In the genomic region with DNA sequence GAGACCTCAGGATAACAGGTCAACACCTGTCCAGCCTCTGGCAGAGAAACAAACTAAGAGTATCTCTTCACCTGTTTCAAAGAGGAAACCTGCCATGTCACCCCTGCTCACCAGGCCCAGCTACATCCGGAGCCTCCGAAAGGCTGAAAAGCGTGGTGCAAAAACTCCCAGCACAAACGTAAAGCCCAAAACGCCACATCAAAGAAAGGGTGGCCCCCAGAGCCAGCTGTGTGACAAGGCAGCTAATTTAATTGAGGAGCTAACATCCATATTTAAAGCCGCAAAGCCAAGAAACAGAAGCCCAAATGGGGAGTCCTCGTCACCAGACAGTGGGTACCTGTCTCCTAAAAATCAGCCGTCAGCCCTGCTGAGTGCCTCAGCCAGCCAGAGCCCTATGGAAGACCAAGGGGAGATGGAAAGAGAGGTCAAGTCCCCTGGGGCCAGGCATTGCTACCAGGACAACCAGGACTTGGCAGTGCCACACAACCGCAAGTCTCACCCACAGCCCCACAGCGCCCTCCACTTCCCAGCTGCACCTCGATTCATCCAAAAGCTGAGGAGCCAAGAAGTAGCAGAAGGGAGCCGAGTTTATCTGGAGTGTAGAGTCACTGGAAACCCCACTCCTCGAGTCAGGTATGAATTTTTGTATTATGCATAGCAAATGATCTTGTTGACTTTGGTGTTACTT, we compare ENCODE assay signal across 9 cellular contexts. TPM values are rescaled to one million over a fixed set of nuclear protein-coding genes. Genes with fewer than 3 reads are reported as not detected.
A peak's percentile ranks its signal among the peaks of the same experiment; 100 is the strongest.
DNase-seq lines count a peak whose midpoint lies in the region; ATAC-seq and TF ChIP-seq lines count a peak whose summit lies in the region.
"Had no signal": no experiment of that assay in that cellular context is flagged by ENCODE, and none has a peak within 500 bp of the region (broad histone marks: within the 10 kb centered on the region; RNA-seq: fewer than 3 reads in every experiment).

No MANE protein-coding gene starts in this region.

- no peak for TF ChIP-seq POLR2A in esophagus muscularis mucosa (IDR thresholded peaks at IDR 0.05; ENCODE audit: low read depth)

- no peak for ATAC-seq in GM18907 (IDR thresholded peaks at IDR 0.05; ENCODE audit: unreplicated experiment)

- TF ChIP-seq CTCF in esophagus muscularis mucosa (IDR thresholded peaks at IDR 0.05): no peak

- 95% methylated on average over 13 of the region's 13 CpGs for WGBS in esophagus muscularis mucosa

- intact Hi-C loops in CD4-positive, alpha-beta memory T cell (cut with micrococcal nuclease): loop anchor here (1.0 to 10.0 kb wide), 3 partner anchors 31 to 973 kb away; no protein-coding TSS in a partner anchor
- intact Hi-C loops in esophagus muscularis mucosa (cut with DNase I): loop anchor here (10.0 kb wide), 2 partner anchors 433 to 493 kb away; no protein-coding TSS in a partner anchor

- TF ChIP-seq EP300 in esophagus muscularis mucosa (IDR thresholded peaks at IDR 0.05): no peak

- POLR2A ChIA-PET in CD4-positive, alpha-beta memory T cell (lab: Charles Lee; ENCODE audit: partially characterized antibody): interaction anchor here (0.7 to 1.6 kb wide), 2 partner anchors 31 to 46 kb away, joined by 3 to 14 read pairs; a partner anchor contains a TSS

- H3K4me3 ChIP-seq in CD4-positive, alpha-beta memory T cell (ENCODE audit: low read length in 2 of 2): no peak overlapping the region
- no peak overlapping the region for H3K4me3 ChIP-seq in esophagus muscularis mucosa

- no peaks in the 10 kb centered on the region for H3K36me3 Mint-ChIP-seq in CD4-positive, alpha-beta memory T cell
- H3K36me3 Mint-ChIP-seq in activated naive CD4-positive, alpha-beta T cell treated with anti-CD3 and anti-CD28 coated beads, Interleukin-2, amount 50 U/mL, for 24 hours: no peaks in the 10 kb centered on the region

- no peaks in the 10 kb centered on the region for H3K9me3 Mint-ChIP-seq in CD4-positive, alpha-beta memory T cell
- H3K9me3 Mint-ChIP-seq in activated naive CD4-positive, alpha-beta T cell treated with anti-CD3 and anti-CD28 coated beads, Interleukin-2, amount 50 U/mL, for 24 hours: no peaks in the 10 kb centered on the region

- H3K36me3 ChIP-seq in CD4-positive, alpha-beta memory T cell (ENCODE audit: insufficient read depth, low read length): no peaks in the 10 kb centered on the region
- no peaks in the 10 kb centered on the region for H3K36me3 ChIP-seq in esophagus muscularis mucosa

- peaks cover 22 to 43% (median 34%) of the 10 kb centered on the region in 4 donors for H3K4me1 Mint-ChIP-seq in CD4-positive, alpha-beta memory T cell
- peaks cover 41% of the 10 kb centered on the region for H3K4me1 Mint-ChIP-seq in activated naive CD4-positive, alpha-beta T cell treated with anti-CD3 and anti-CD28 coated beads, Interleukin-2, amount 50 U/mL, for 24 hours

- no peaks in the 10 kb centered on the region for H3K27me3 ChIP-seq in CD4-positive, alpha-beta memory T cell (ENCODE audit: insufficient read depth, low read length)
- H3K27me3 ChIP-seq in esophagus muscularis mucosa: no peaks in the 10 kb centered on the region

- H3K27me3 Mint-ChIP-seq in CD4-positive, alpha-beta memory T cell: no peaks in the 10 kb centered on the region
- H3K27me3 Mint-ChIP-seq in activated naive CD4-positive, alpha-beta T cell treated with anti-CD3 and anti-CD28 coated beads, Interleukin-2, amount 50 U/mL, for 24 hours: no peaks in the 10 kb centered on the region

- peak overlapping the region; percentile 84 to 94 (median 90) for H3K27ac Mint-ChIP-seq in CD4-positive, alpha-beta memory T cell
- peak overlapping the region; percentile 77 for H3K27ac Mint-ChIP-seq in activated naive CD4-positive, alpha-beta T cell treated with anti-CD3 and anti-CD28 coated beads, Interleukin-2, amount 50 U/mL, for 24 hours

- CTCF ChIA-PET in CD4-positive, alpha-beta memory T cell (lab: Charles Lee; ENCODE audit: partially characterized antibody): interaction anchor here (1.0 to 1.1 kb wide), 2 partner anchors 25 to 33 kb away, joined by 4 to 5 read pairs; no protein-coding TSS in a partner anchor

- peak; percentile 70 to 84 (median 75) for DNase-seq in CD4-positive, alpha-beta memory T cell
- peak; percentile 54 to 55 for DNase-seq in activated CD4-positive, alpha-beta T cell treated with anti-CD3 and anti-CD28 coated beads for 4 hours
- DNase-seq in stimulated activated CD4-positive, alpha-beta T cell treated with anti-CD3 and anti-CD28 coated beads, Interleukin-1b, Interleukin-23, amount 100 ng/mL, for 24 hours (ENCODE audit: low read depth in 4 of 4, low spot score in 1 of 4): peak; percentile 13 to 46 (median 26)
- DNase-seq in HuH-7.5 (ENCODE audit: low spot score) (no peak), kidney glomerular epithelial cell (lab: John Stamatoyannopoulos, UW) (no peak), esophagus muscularis mucosa (ENCODE audit: extremely low spot score) (no peak)
- DNase-seq: NCI-H510A treated with DMSO at 0.1 percent for 48 hours had no signal

- peak overlapping the region in 7 of 8 donors; percentile 44 to 78 (median 61) for H3K4me3 Mint-ChIP-seq in CD4-positive, alpha-beta memory T cell
- H3K4me3 Mint-ChIP-seq in activated naive CD4-positive, alpha-beta T cell treated with anti-CD3 and anti-CD28 coated beads, Interleukin-2, amount 50 U/mL, for 24 hours: peak overlapping the region; percentile 54

- no peak overlapping the region for H3K27ac ChIP-seq in CD4-positive, alpha-beta memory T cell (ENCODE audit: low read depth, low read length)
- H3K27ac ChIP-seq in esophagus muscularis mucosa (replicated peaks in 1 of 4): no peak overlapping the region

- H3K4me1 ChIP-seq in CD4-positive, alpha-beta memory T cell (ENCODE audit: insufficient read depth, low read length): peaks cover 36% of the 10 kb centered on the region
- peaks cover 0 to 6% (median 3%) of the 10 kb centered on the region in 4 donors for H3K4me1 ChIP-seq in esophagus muscularis mucosa

- H3K9me3 ChIP-seq in CD4-positive, alpha-beta memory T cell (ENCODE audit: control insufficient read depth in 1 of 2, low read length in 2 of 2): no peaks in the 10 kb centered on the region
- no peaks in the 10 kb centered on the region for H3K9me3 ChIP-seq in esophagus muscularis mucosa

RNA-seq across cellular contexts. Expression of a gene that starts 15.1 kb away (rescaled TPM):
- total RNA-seq in CD4-positive, alpha-beta memory T cell: 1 to 10 TPM in 1 of 2 experiments, not detected in 1; 1.0 TPM
- 1 to 10 TPM in 1 of 2 donors, under 1 TPM in 1; 0.55 to 1.4 TPM for polyA plus RNA-seq in CD4-positive, alpha-beta memory T cell
- total RNA-seq in esophagus muscularis mucosa: 1,000 to 10,000 TPM; 1,903 to 3,507 (median 2,130) TPM

RNA-seq across cellular contexts. Expression of a gene that starts 31.6 kb away (rescaled TPM):
- 10 to 100 TPM; 46.7 to 54.9 TPM for total RNA-seq in CD4-positive, alpha-beta memory T cell
- 10 to 100 TPM; 23.4 to 31.2 TPM for polyA plus RNA-seq in CD4-positive, alpha-beta memory T cell
- 10 to 100 TPM in 1 of 4 donors, 1 to 10 TPM in 3; 6.5 to 11.1 (median 9.1) TPM for total RNA-seq in esophagus muscularis mucosa

Comparison
In these comparisons a context has a peak if more than half of its experiments do, and no peak if none do; other contexts are left out.
1. DNase-seq: peak in CD4-positive, alpha-beta memory T cell (5 of 5), activated CD4-positive, alpha-beta T cell treated with anti-CD3 and anti-CD28 coated beads for 4 hours (2 of 2) and stimulated activated CD4-positive, alpha-beta T cell treated with anti-CD3 and anti-CD28 coated beads, Interleukin-1b, Interleukin-23, amount 100 ng/mL, for 24 hours (4 of 4); none in HuH-7.5 (single experiment), kidney glomerular epithelial cell (single experiment) and esophagus muscularis mucosa (single experiment).
2. RNA of a gene that starts 15.1 kb away (total RNA-seq): 1,903 to 3,507 TPM in esophagus muscularis mucosa; 1.0 TPM in CD4-positive, alpha-beta memory T cell; every median in the first group is over 100 times any median in the second.